ENCODE assay signal across 8 cellular contexts in genomic region chr9:97982719-97983523, GRCh38. TPM values are rescaled to one million over a fixed set of nuclear protein-coding genes. Genes with fewer than 3 reads are reported as not detected.
DNase-seq lines count a peak whose midpoint lies in the region; TF ChIP-seq lines count a peak whose summit lies in the region.

TSS of gene ANP32B (plus strand) at chr9:97983341. CDS start at chr9:97983556, 215 bp downstream.

- peaks cover 3% of the 10 kb centered on the region for H3K36me3 ChIP-seq in NT2/D1 (ENCODE audit: insufficient read depth, insufficient read length, low read length)

- H3K27me3 ChIP-seq in NT2/D1 (ENCODE audit: insufficient read depth, insufficient read length): peaks cover 47% of the 10 kb centered on the region

- H3K9ac ChIP-seq in NT2/D1 (ENCODE audit: insufficient read length, low read depth): peak within 1 kb of the TSS; percentile 97

- no peaks in the 10 kb centered on the region for H3K9me3 ChIP-seq in NT2/D1 (ENCODE audit: insufficient read depth, low read length)

- in situ Hi-C loops in Caki2 (cut with HindIII; ENCODE audit: low pct_unique_long_range_greater_than_20kb, low sequenced_read_pairs): no loop called here
- in situ Hi-C loops in endometrial microvascular endothelial cells (cut with HindIII; ENCODE audit: inconsistent ontology term, low pct_unique_long_range_greater_than_20kb, low sequenced_read_pairs): no loop called here

- peak within 1 kb of the TSS; percentile 82 for H3K4me3 ChIP-seq in NT2/D1 (ENCODE audit: insufficient read length, low read depth)

- peak; percentile 89 for DNase-seq in Caki2 (ENCODE audit: low read depth)
- peak; percentile 97 for DNase-seq in GM20000 (ENCODE audit: low spot score)
- DNase-seq in HT1080 (ENCODE audit: low read depth): peak; percentile 90
- peak; percentile 74 for DNase-seq in NT2/D1 (ENCODE audit: low read depth, low spot score)
- peak; percentile 85 for DNase-seq in activated CD8-positive, alpha-beta memory T cell treated with anti-CD3 and anti-CD28 coated beads, Interleukin-2, amount 50 U/mL, for 24 hours (ENCODE audit: extremely low read depth)
- DNase-seq in midbrain (lab: John Stamatoyannopoulos, UW): peak; percentile 94
- peak; percentile 94 to 95 for DNase-seq in stimulated activated CD8-positive, alpha-beta memory T cell treated with anti-CD3 and anti-CD28 coated beads, Interleukin-15, amount 100 ng/mL, for 48 hours (ENCODE audit: low read depth in 2 of 2)

- H3K4me1 ChIP-seq in NT2/D1 (ENCODE audit: insufficient read depth, insufficient read length): peaks cover 4% of the 10 kb centered on the region

- peak; percentile 73 for TF ChIP-seq CTCF in GM20000 (IDR thresholded peaks at IDR 0.05; ENCODE audit: extremely low read depth, missing control alignments)

RNA-seq across cellular contexts. Expression of gene ANP32B, which starts in this region (rescaled TPM):
- 1.4 and 7.2 TPM in 2 replicates for total RNA-seq in Caki2 (2014; rRNA removed; shearing (Covaris generic); ENCODE audit: low replicate concordance)
- total RNA-seq in HT1080 (2014; rRNA removed; shearing (Covaris generic)): 16.8 and 53.1 TPM in 2 replicates
- 258 and 297 TPM in 2 replicates for polyA plus RNA-seq in HT1080 (2015; cell fraction: cytosol; rRNA removed)
- polyA plus RNA-seq in HT1080 (2015; cell fraction: nucleus; rRNA removed): 96.3 and 102 TPM in 2 replicates
- 18.4 TPM for total RNA-seq in endometrial microvascular endothelial cells (ENCODE audit: inconsistent ontology term)

Comparison
In these comparisons a context has a peak if more than half of its experiments do, and no peak if none do; other contexts are left out.
1. Peak in every context shown above with its lines: DNase-seq and H3K4me3 ChIP-seq.